Comparison of ENCODE assay signal across 8 cellular contexts in the genomic region with DNA sequence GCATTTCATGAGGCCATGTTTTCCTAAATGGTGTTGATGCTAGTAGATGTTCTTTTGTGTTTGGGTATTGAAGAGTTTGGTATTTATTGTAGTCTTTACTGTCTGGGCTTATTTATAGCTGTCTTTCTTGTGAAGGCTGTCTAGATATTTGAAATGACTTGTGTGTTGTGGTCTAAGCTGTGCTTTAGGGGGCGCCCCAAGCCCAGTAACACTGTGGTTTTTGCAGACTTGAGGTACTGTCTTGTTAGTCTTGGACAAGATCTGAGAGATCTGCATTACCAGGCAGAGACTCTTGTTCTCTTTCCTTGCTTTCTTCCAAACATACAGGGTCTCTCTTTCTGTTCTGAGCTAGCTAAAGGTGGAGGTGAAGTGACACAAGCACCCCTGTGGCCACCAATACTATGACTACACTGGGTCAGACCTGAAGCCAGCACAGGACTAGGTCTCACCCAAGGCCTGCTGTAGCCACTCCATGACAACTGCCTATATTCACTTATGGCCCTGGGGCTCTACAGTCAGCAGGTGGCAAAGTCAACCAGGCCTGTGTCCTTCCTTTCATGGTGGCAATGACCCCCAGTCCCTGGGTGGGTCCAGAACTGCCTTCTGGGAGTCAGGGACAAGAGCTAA.
DNase-seq lines count a peak whose midpoint lies in the region; ATAC-seq and FAIRE-seq lines count a peak whose summit lies in the region.

No MANE protein-coding gene starts in this region.

- H3K27ac Mint-ChIP-seq in activated CD4-positive, alpha-beta T cell treated with anti-CD3 and anti-CD28 coated beads, Interleukin-2, amount 10 ng/mL, durations not matched to agents 24 days and 14 days, result no peak overlapping the region

- no peaks in the 10 kb centered on the region for H3K4me1 Mint-ChIP-seq in activated CD4-positive, alpha-beta T cell treated with anti-CD3 and anti-CD28 coated beads, Interleukin-2, amount 10 ng/mL, durations not matched to agents 24 days and 14 days

- peaks cover 2% of the 10 kb centered on the region for H3K9me3 Mint-ChIP-seq in activated CD4-positive, alpha-beta T cell treated with anti-CD3 and anti-CD28 coated beads, Interleukin-2, amount 10 ng/mL, durations not matched to agents 24 days and 14 days

- ATAC-seq in GM19324 (IDR thresholded peaks at IDR 0.05; ENCODE audit: low FRiP score, unreplicated experiment) (peak; percentile 53), left cardiac atrium (no peak)

- DNase-seq in COLO668 (lab: John Stamatoyannopoulos, UW; ENCODE audit: unreplicated experiment) (peak; percentile 4), Kasumi-1 (lab: John Stamatoyannopoulos, UW) (peak; percentile 69 to 72), globus pallidus (ENCODE audit: low spot score) (peak; percentile 18), frontal cortex (ENCODE audit: low spot score in 2 of 2) (no peak), left cardiac atrium (no peak)
- peak; percentile 80 for DNase-seq in activated CD4-positive, alpha-beta T cell treated with anti-CD3 and anti-CD28 coated beads, Interleukin-2, amount 10 ng/mL, durations not matched to agents 24 days and 14 days
- peak in 2 of 3 donors; percentile 16 to 32 for DNase-seq in stimulated activated CD4-positive, alpha-beta T cell treated with anti-CD3 and anti-CD28 coated beads, TNF-alpha, amount 100 ng/mL, for 48 hours (ENCODE audit: low read depth in 3 of 3)

- peaks cover 13% of the 10 kb centered on the region for H3K27me3 Mint-ChIP-seq in activated CD4-positive, alpha-beta T cell treated with anti-CD3 and anti-CD28 coated beads, Interleukin-2, amount 10 ng/mL, durations not matched to agents 24 days and 14 days

- no peak overlapping the region for H3K4me3 Mint-ChIP-seq in activated CD4-positive, alpha-beta T cell treated with anti-CD3 and anti-CD28 coated beads, Interleukin-2, amount 10 ng/mL, durations not matched to agents 24 days and 14 days

- H3K36me3 Mint-ChIP-seq in activated CD4-positive, alpha-beta T cell treated with anti-CD3 and anti-CD28 coated beads, Interleukin-2, amount 10 ng/mL, durations not matched to agents 24 days and 14 days (ENCODE audit: low read depth), result no peaks in the 10 kb centered on the region

- FAIRE-seq in frontal cortex (lab: Jason Lieb, UNC), result no peak

- intact Hi-C loops in activated CD4-positive, alpha-beta T cell treated with anti-CD3 and anti-CD28 coated beads, Interleukin-2, amount 10 ng/mL, durations not matched to agents 24 days and 14 days (cut with micrococcal nuclease), result loop anchor here (2.0 to 10.0 kb wide), 2 partner anchors 450 to 1094 kb away; no protein-coding TSS in a partner anchor
- intact Hi-C loops in left cardiac atrium (cut with DNase I), result no loop called here

Comparison
In these comparisons a context has a peak if more than half of its experiments do, and no peak if none do; other contexts are left out.
1. DNase-seq: peak in COLO668 (single experiment), Kasumi-1 (2 of 2), activated CD4-positive, alpha-beta T cell treated with anti-CD3 and anti-CD28 coated beads, Interleukin-2, amount 10 ng/mL, durations not matched to agents 24 days and 14 days (single experiment), globus pallidus (single experiment) and stimulated activated CD4-positive, alpha-beta T cell treated with anti-CD3 and anti-CD28 coated beads, TNF-alpha, amount 100 ng/mL, for 48 hours (2 of 3); none in frontal cortex (0 of 2) and left cardiac atrium (single experiment).